Comparison of ENCODE assay signal across 22 cellular contexts in the genomic region with DNA sequence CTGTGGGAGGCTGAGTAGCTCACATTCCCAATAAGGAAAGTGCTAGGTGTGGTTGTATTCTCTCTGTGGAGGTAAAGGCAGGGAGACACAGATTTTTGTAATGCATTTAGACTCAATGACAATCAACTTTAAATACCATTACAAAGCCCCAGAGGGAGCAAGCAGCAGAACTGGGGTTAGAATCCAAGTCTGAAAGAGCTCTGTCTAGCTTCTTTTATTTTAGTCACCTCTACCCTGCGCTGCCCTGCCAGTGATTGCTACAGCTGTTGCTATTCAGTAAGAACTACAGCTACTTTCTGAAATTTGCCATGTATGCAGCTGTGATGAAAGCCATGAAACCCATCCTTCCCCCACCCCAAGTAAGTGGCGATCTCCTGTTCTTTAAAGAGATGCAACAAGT.
"Had no signal": no experiment of that assay in that cellular context is flagged by ENCODE, and none has a peak within 500 bp of the region (broad histone marks: within the 10 kb centered on the region; RNA-seq: fewer than 3 reads in every experiment).

No MANE protein-coding gene starts in this region.

- H3K9me3 ChIP-seq: ascending aorta, colonic mucosa, gastroesophageal sphincter, thoracic aorta had no signal

- H3K27ac ChIP-seq: ascending aorta, cardiac muscle cell, colonic mucosa, gastroesophageal sphincter, thoracic aorta had no signal

- H3K4me1 ChIP-seq: ascending aorta, gastroesophageal sphincter had no signal

- DNase-seq: activated CD4-positive, alpha-beta memory T cell treated with anti-CD3 and anti-CD28 coated beads for 36 hours; activated CD4-positive, alpha-beta T cell treated with anti-CD3 and anti-CD28 coated beads for 4 hours; activated CD4-positive, CD25-positive, alpha-beta regulatory T cell; activated CD8-positive, alpha-beta memory T cell treated with anti-CD3 and anti-CD28 coated beads, Interleukin-2, amount 50 U/mL, for 4 hours; activated gamma-delta T cell; activated naive CD4-positive, alpha-beta T cell treated with anti-CD3 and anti-CD28 coated beads, Interleukin-2, amount 10 ng/mL, durations not matched to agents 7 days and 5 days; activated naive CD8-positive, alpha-beta T cell treated with anti-CD3 and anti-CD28 coated beads, Interleukin-2, amount 10 ng/mL, durations not matched to agents 7 days and 5 days; activated T-cell treated with anti-CD3 and anti-CD28 coated beads, Interleukin-2, amount 50 U/mL, for 1 hour; cerebellar nuclear complex; colonic mucosa; effector CD8-positive, alpha-beta T cell; erythroblast; hippocampal formation; right cardiac atrium; stimulated activated CD4-positive, alpha-beta T cell treated with anti-CD3 and anti-CD28 coated beads, Interleukin-2, amount 100 ng/mL, for 48 hours; stimulated activated naive CD4-positive, alpha-beta T cell treated with Interleukin-2 at 50 U/mL for 16 hours; trophoblast cell had no signal

- ATAC-seq: gastroesophageal sphincter; natural killer cell treated with Interleukin-12 subunit alpha and Interleukin-12 subunit beta and Interleukin-15 and Interleukin-18, amount 100 ng/mL, for 72 hours; right cardiac atrium had no signal

- H3K4me3 ChIP-seq: ascending aorta, cardiac muscle cell, colonic mucosa, gastroesophageal sphincter, thoracic aorta had no signal

- H3K36me3 ChIP-seq: ascending aorta, cardiac muscle cell, colonic mucosa, gastroesophageal sphincter, thoracic aorta had no signal

- H3K27me3 ChIP-seq: ascending aorta, cardiac muscle cell, colonic mucosa, gastroesophageal sphincter had no signal
